In the genomic region with DNA sequence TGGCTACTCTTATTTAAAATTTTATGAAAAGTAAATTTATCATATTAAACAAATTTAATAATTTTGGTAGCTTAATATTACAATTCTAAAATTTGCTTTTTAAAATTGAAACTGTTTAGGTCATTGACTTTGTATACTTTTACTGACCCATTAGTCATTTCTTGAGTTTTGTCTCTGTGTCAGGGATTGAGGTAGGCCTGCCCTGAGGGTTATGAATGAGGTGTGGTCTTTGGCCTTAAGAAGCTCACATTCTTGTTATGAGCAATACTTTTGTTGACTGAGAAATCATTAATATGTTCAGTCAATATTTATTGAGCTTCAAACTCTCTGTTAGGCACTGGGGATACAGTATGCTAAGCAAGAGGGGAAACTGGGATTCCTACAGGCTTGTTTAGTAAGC, we compare ENCODE assay signal across 15 cellular contexts. TPM values are rescaled to one million over a fixed set of nuclear protein-coding genes. Genes with fewer than 3 reads are reported as not detected.
DNase-seq lines count a peak whose midpoint lies in the region; ATAC-seq, FAIRE-seq and TF ChIP-seq lines count a peak whose summit lies in the region.
"Had no signal": no experiment of that assay in that cellular context is flagged by ENCODE, and none has a peak within 500 bp of the region (broad histone marks: within the 10 kb centered on the region; RNA-seq: fewer than 3 reads in every experiment).

No MANE protein-coding gene starts in this region.

- intact Hi-C loops in kidney (cut with DNase I) = no loop called here

- no peaks in the 10 kb centered on the region for H3K36me3 ChIP-seq in kidney (ENCODE audit: control insufficient read depth in 1 of 2, insufficient read depth in 2 of 2, low read length in 2 of 2)
- H3K36me3 ChIP-seq: HAP-1 had no signal

- H3K9ac ChIP-seq in kidney (ENCODE audit: low read length in 2 of 2) = no peak overlapping the region

- no peaks in the 10 kb centered on the region for H3K9me3 ChIP-seq in kidney (ENCODE audit: control insufficient read depth in 1 of 2, low read length in 2 of 2)
- H3K9me3 ChIP-seq: HAP-1 had no signal

- DNase-seq in kidney (no peak), AG08396 (ENCODE audit: low spot score) (no peak), DMS153 treated with DMSO at 0.1 percent for 48 hours (lab: John Stamatoyannopoulos, UW; ENCODE audit: unreplicated experiment) (no peak), mesenteric fat pad (ENCODE audit: low spot score) (no peak), NCI-H446 (lab: John Stamatoyannopoulos, UW) (no peak)
- DNase-seq: activated CD8-positive, alpha-beta memory T cell treated with anti-CD3 and anti-CD28 coated beads, Interleukin-2, amount 50 U/mL, for 48 hours; DND-41; foreskin melanocyte; NCI-H1417; stimulated activated naive CD4-positive, alpha-beta T cell treated with Interleukin-2 at 50 U/mL for 16 hours had no signal

- peak; percentile 47 for FAIRE-seq in kidney (lab: Jason Lieb, UNC)

- H3K4me3 ChIP-seq in kidney (ENCODE audit: low read length in 2 of 2) = no peak overlapping the region
- H3K4me3 ChIP-seq: HAP-1, smooth muscle cell had no signal

- ATAC-seq in GM18861 (IDR thresholded peaks at IDR 0.05; ENCODE audit: unreplicated experiment) (peak; percentile 79), GM21723 (IDR thresholded peaks at IDR 0.05; ENCODE audit: unreplicated experiment) (peak; percentile 47), HG03280 (IDR thresholded peaks at IDR 0.05; ENCODE audit: unreplicated experiment) (peak; percentile 50)

- H3K27ac ChIP-seq in kidney (ENCODE audit: low read depth in 2 of 2, low read length in 2 of 2) = no peak overlapping the region

- H3K4me1 ChIP-seq in kidney (ENCODE audit: control insufficient read depth in 1 of 2, insufficient read depth in 1 of 2, low read depth in 1 of 2, low read length in 2 of 2) = no peaks in the 10 kb centered on the region

- no peak for TF ChIP-seq CTCF in kidney (IDR thresholded peaks at IDR 0.05; ENCODE audit: borderline replicate concordance, extremely low read depth, insufficient read depth)

RNA-seq across cellular contexts. Expression of a gene that starts 47.0 kb away (rescaled TPM):
- total RNA-seq in kidney (33.7 TPM), mesenteric fat pad (16.3 TPM)
- 59.4 TPM for polyA plus RNA-seq in kidney (ENCODE audit: insufficient read depth, low read depth, low replicate concordance)
